Comparison of ENCODE assay signal across 1 cellular context in the genomic region with DNA sequence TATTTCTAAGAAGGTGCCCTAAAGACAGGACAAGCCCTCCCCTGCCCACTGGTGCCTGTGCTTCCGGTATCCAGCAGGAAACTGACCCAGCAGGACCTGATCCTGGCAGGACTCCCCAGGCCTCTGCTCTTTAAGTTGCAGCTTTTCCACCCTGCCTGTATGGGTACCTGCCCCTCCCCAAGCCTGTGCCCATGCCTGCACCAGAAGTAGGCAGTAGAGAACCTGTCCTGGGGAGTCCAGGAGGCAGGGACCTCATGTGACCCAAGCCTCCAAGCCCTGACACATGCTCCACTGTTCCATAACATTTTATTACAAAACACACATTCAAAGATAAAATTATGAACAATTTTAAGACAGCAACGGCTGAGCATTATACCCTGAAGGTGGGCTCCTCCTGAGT.
TF ChIP-seq lines count a peak whose summit lies in the region.

No MANE protein-coding gene starts in this region.

TF ChIP-seq in GM12878, 131 proteins besides CTCF, POLR2A, EP300 and RAD21:
- TF ChIP-seq, protein P1, sequence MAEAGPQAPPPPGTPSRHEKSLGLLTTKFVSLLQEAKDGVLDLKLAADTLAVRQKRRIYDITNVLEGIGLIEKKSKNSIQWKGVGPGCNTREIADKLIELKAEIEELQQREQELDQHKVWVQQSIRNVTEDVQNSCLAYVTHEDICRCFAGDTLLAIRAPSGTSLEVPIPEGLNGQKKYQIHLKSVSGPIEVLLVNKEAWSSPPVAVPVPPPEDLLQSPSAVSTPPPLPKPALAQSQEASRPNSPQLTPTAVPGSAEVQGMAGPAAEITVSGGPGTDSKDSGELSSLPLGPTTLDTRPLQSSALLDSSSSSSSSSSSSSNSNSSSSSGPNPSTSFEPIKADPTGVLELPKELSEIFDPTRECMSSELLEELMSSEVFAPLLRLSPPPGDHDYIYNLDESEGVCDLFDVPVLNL (IDR thresholded peaks at IDR 0.05; ENCODE audit: low read depth, low read length) = no peak
- TF ChIP-seq MYB (IDR thresholded peaks at IDR 0.05; ENCODE audit: borderline replicate concordance, low read depth, low read length) = no peak
- no peak for TF ChIP-seq IKZF2 (IDR thresholded peaks at IDR 0.05)
- no peak for TF ChIP-seq CBX3 (IDR thresholded peaks at IDR 0.05; ENCODE audit: borderline replicate concordance, low read depth)
- TF ChIP-seq FOXK2 (IDR thresholded peaks at IDR 0.05) = no peak
- TF ChIP-seq, protein P2, sequence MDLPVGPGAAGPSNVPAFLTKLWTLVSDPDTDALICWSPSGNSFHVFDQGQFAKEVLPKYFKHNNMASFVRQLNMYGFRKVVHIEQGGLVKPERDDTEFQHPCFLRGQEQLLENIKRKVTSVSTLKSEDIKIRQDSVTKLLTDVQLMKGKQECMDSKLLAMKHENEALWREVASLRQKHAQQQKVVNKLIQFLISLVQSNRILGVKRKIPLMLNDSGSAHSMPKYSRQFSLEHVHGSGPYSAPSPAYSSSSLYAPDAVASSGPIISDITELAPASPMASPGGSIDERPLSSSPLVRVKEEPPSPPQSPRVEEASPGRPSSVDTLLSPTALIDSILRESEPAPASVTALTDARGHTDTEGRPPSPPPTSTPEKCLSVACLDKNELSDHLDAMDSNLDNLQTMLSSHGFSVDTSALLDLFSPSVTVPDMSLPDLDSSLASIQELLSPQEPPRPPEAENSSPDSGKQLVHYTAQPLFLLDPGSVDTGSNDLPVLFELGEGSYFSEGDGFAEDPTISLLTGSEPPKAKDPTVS (IDR thresholded peaks at IDR 0.05; ENCODE audit: low read depth, low read length) = no peak
- TF ChIP-seq, protein P3, sequence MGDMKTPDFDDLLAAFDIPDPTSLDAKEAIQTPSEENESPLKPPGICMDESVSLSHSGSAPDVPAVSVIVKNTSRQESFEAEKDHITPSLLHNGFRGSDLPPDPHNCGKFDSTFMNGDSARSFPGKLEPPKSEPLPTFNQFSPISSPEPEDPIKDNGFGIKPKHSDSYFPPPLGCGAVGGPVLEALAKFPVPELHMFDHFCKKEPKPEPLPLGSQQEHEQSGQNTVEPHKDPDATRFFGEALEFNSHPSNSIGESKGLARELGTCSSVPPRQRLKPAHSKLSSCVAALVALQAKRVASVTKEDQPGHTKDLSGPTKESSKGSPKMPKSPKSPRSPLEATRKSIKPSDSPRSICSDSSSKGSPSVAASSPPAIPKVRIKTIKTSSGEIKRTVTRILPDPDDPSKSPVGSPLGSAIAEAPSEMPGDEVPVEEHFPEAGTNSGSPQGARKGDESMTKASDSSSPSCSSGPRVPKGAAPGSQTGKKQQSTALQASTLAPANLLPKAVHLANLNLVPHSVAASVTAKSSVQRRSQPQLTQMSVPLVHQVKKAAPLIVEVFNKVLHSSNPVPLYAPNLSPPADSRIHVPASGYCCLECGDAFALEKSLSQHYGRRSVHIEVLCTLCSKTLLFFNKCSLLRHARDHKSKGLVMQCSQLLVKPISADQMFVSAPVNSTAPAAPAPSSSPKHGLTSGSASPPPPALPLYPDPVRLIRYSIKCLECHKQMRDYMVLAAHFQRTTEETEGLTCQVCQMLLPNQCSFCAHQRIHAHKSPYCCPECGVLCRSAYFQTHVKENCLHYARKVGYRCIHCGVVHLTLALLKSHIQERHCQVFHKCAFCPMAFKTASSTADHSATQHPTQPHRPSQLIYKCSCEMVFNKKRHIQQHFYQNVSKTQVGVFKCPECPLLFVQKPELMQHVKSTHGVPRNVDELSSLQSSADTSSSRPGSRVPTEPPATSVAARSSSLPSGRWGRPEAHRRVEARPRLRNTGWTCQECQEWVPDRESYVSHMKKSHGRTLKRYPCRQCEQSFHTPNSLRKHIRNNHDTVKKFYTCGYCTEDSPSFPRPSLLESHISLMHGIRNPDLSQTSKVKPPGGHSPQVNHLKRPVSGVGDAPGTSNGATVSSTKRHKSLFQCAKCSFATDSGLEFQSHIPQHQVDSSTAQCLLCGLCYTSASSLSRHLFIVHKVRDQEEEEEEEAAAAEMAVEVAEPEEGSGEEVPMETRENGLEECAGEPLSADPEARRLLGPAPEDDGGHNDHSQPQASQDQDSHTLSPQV (IDR thresholded peaks at IDR 0.05) = no peak
- TF ChIP-seq, protein P4, sequence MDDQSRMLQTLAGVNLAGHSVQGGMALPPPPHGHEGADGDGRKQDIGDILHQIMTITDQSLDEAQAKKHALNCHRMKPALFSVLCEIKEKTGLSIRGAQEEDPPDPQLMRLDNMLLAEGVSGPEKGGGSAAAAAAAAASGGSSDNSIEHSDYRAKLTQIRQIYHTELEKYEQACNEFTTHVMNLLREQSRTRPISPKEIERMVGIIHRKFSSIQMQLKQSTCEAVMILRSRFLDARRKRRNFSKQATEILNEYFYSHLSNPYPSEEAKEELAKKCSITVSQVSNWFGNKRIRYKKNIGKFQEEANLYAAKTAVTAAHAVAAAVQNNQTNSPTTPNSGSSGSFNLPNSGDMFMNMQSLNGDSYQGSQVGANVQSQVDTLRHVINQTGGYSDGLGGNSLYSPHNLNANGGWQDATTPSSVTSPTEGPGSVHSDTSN (IDR thresholded peaks at IDR 0.05; ENCODE audit: insufficient replicate concordance, low read depth, low read length) = no peak
- TF ChIP-seq, protein P5, sequence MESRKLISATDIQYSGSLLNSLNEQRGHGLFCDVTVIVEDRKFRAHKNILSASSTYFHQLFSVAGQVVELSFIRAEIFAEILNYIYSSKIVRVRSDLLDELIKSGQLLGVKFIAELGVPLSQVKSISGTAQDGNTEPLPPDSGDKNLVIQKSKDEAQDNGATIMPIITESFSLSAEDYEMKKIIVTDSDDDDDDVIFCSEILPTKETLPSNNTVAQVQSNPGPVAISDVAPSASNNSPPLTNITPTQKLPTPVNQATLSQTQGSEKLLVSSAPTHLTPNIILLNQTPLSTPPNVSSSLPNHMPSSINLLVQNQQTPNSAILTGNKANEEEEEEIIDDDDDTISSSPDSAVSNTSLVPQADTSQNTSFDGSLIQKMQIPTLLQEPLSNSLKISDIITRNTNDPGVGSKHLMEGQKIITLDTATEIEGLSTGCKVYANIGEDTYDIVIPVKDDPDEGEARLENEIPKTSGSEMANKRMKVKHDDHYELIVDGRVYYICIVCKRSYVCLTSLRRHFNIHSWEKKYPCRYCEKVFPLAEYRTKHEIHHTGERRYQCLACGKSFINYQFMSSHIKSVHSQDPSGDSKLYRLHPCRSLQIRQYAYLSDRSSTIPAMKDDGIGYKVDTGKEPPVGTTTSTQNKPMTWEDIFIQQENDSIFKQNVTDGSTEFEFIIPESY (IDR thresholded peaks at IDR 0.05) = no peak
- TF ChIP-seq MEF2B (IDR thresholded peaks at IDR 0.05; ENCODE audit: partially characterized antibody, poor library complexity, severe bottlenecking) = no peak
- no peak for TF ChIP-seq MEF2A (IDR thresholded peaks at IDR 0.05; ENCODE audit: insufficient read depth, low read depth, low read length)
- TF ChIP-seq, protein P6, sequence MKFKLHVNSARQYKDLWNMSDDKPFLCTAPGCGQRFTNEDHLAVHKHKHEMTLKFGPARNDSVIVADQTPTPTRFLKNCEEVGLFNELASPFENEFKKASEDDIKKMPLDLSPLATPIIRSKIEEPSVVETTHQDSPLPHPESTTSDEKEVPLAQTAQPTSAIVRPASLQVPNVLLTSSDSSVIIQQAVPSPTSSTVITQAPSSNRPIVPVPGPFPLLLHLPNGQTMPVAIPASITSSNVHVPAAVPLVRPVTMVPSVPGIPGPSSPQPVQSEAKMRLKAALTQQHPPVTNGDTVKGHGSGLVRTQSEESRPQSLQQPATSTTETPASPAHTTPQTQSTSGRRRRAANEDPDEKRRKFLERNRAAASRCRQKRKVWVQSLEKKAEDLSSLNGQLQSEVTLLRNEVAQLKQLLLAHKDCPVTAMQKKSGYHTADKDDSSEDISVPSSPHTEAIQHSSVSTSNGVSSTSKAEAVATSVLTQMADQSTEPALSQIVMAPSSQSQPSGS (IDR thresholded peaks at IDR 0.05; ENCODE audit: low read length) = no peak
- TF ChIP-seq, protein P7, sequence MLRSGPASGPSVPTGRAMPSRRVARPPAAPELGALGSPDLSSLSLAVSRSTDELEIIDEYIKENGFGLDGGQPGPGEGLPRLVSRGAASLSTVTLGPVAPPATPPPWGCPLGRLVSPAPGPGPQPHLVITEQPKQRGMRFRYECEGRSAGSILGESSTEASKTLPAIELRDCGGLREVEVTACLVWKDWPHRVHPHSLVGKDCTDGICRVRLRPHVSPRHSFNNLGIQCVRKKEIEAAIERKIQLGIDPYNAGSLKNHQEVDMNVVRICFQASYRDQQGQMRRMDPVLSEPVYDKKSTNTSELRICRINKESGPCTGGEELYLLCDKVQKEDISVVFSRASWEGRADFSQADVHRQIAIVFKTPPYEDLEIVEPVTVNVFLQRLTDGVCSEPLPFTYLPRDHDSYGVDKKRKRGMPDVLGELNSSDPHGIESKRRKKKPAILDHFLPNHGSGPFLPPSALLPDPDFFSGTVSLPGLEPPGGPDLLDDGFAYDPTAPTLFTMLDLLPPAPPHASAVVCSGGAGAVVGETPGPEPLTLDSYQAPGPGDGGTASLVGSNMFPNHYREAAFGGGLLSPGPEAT (IDR thresholded peaks at IDR 0.05; ENCODE audit: low read depth) = no peak
- TF ChIP-seq, protein P8, sequence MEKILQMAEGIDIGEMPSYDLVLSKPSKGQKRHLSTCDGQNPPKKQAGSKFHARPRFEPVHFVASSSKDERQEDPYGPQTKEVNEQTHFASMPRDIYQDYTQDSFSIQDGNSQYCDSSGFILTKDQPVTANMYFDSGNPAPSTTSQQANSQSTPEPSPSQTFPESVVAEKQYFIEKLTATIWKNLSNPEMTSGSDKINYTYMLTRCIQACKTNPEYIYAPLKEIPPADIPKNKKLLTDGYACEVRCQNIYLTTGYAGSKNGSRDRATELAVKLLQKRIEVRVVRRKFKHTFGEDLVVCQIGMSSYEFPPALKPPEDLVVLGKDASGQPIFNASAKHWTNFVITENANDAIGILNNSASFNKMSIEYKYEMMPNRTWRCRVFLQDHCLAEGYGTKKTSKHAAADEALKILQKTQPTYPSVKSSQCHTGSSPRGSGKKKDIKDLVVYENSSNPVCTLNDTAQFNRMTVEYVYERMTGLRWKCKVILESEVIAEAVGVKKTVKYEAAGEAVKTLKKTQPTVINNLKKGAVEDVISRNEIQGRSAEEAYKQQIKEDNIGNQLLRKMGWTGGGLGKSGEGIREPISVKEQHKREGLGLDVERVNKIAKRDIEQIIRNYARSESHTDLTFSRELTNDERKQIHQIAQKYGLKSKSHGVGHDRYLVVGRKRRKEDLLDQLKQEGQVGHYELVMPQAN (conservative IDR thresholded peaks at IDR 0.05) = no peak
- TF ChIP-seq CREM (IDR thresholded peaks at IDR 0.05; ENCODE audit: low read depth) = no peak
- TF ChIP-seq POLR2AphosphoS2 (IDR thresholded peaks at IDR 0.05; ENCODE audit: low read depth, low read length) = no peak
- no peak for TF ChIP-seq FOS (IDR thresholded peaks at IDR 0.05; ENCODE audit: borderline replicate concordance, extremely low read depth, insufficient read length)
- TF ChIP-seq ASH2L (IDR thresholded peaks at IDR 0.05; ENCODE audit: borderline replicate concordance, low read depth) = no peak
- TF ChIP-seq BHLHE40 (IDR thresholded peaks at IDR 0.05; ENCODE audit: borderline replicate concordance in 1 of 2, low read depth in 2 of 2, low read length in 1 of 2) = no peak
- no peak for TF ChIP-seq CREB1 (IDR thresholded peaks at IDR 0.05; ENCODE audit: low read depth)
